Comparison of ENCODE assay signal across 2 cellular contexts in genomic region chr12:51862947-51863346, GRCh38.
TF ChIP-seq lines count a peak whose summit lies in the region.

No MANE protein-coding gene starts in this region.

TF ChIP-seq in HEK293, 187 proteins besides CTCF, POLR2A, EP300 and RAD21:
- TF ChIP-seq ZIC2 (tag by site-specific recombination; IDR thresholded peaks at IDR 0.05) = peak; percentile 84
- TF ChIP-seq ZBTB10 (tag by site-specific recombination; IDR thresholded peaks at IDR 0.05) = no peak
- TF ChIP-seq ZNF366 (tag by site-specific recombination; conservative IDR thresholded peaks at IDR 0.05) = 0 out of 2 replicates have a peak, but pooled peaks have one; percentile 25

TF ChIP-seq in H1, 55 proteins besides CTCF, POLR2A, EP300 and RAD21:
- no peak for TF ChIP-seq TAF1 (IDR thresholded peaks at IDR 0.05; ENCODE audit: low read depth, low read length)
- peak; percentile 48; the same call in 1 of the 2 replicates for TF ChIP-seq TEAD4 (IDR thresholded peaks at IDR 0.05; ENCODE audit: low read depth, low read length)
